8 cellular contexts compared by ENCODE assay signal in genomic region chr11:118792642-118793124, GRCh38. TPM values are rescaled to one million over a fixed set of nuclear protein-coding genes. Genes with fewer than 3 reads are reported as not detected.
DNase-seq lines count a peak whose midpoint lies in the region; ATAC-seq and TF ChIP-seq lines count a peak whose summit lies in the region.

No MANE protein-coding gene starts in this region.

- ATAC-seq in GM21576 (IDR thresholded peaks at IDR 0.05; ENCODE audit: unreplicated experiment) (peak; percentile 61), body of pancreas (peak; percentile 62)

- H3K27me3 ChIP-seq in body of pancreas = no peaks in the 10 kb centered on the region

- 9% methylated on average over 7 of the region's 7 CpGs for WGBS in body of pancreas, 2 donors

- TF ChIP-seq CTCF in body of pancreas (IDR thresholded peaks at IDR 0.05) = peak in 1 of 7 experiments; percentile 9

- H3K9me3 ChIP-seq in KOPT-K1 (ENCODE audit: insufficient read depth, low read length, poor library complexity, severe bottlenecking) (no peaks in the 10 kb centered on the region), body of pancreas (no peaks in the 10 kb centered on the region)

- intact Hi-C loops in body of pancreas (cut with DNase I) = no loop called here

- no peak overlapping the region for H3K4me3 ChIP-seq in body of pancreas

- TF ChIP-seq POLR2A in body of pancreas (IDR thresholded peaks at IDR 0.05) = peak; percentile 54 to 87 (median 78)

- peaks cover 26% of the 10 kb centered on the region for H3K4me1 ChIP-seq in body of pancreas

- DNase-seq in ELF-1 (ENCODE audit: low read depth, low spot score) (peak; percentile 94), T-helper 9 cell (peak; percentile 36), body of pancreas (peak; percentile 72 to 91 (median 86)), hypothalamus (lab: John Stamatoyannopoulos, UW) (peak in 37 of 51 donors; percentile 7 to 76 (median 38)), renal cortical epithelial cell (ENCODE audit: low read depth) (peak; percentile 94), NCI-H187 (lab: John Stamatoyannopoulos, UW) (no peak)

- no peaks in the 10 kb centered on the region for H3K36me3 ChIP-seq in KOPT-K1 (ENCODE audit: insufficient read depth, low read length)
- H3K36me3 ChIP-seq in body of pancreas (replicated peaks in 1 of 2; ENCODE audit: insufficient read depth in 1 of 2, low read depth in 2 of 2) = no peaks in the 10 kb centered on the region

- peak overlapping the region; percentile 100 for H3K27ac ChIP-seq in KOPT-K1 (ENCODE audit: low read depth, low read length, poor library complexity, severe bottlenecking)
- H3K27ac ChIP-seq in body of pancreas = peak overlapping the region; percentile 98 to 99 (median 98)

RNA-seq across cellular contexts. Expression of gene DDX6, which starts 1.7 kb away (rescaled TPM):
- total RNA-seq in body of pancreas (10 to 100 TPM; 63.3 to 69.8 TPM), renal cortical epithelial cell (127 and 258 TPM in 2 replicates)

Comparison
In these comparisons a context has a peak if more than half of its experiments do, and no peak if none do; other contexts are left out.
1. DNase-seq: peak in ELF-1 (single experiment), T-helper 9 cell (single experiment), body of pancreas (4 of 4), hypothalamus (37 of 51) and renal cortical epithelial cell (single experiment); none in NCI-H187 (0 of 2).